In the genomic region with DNA sequence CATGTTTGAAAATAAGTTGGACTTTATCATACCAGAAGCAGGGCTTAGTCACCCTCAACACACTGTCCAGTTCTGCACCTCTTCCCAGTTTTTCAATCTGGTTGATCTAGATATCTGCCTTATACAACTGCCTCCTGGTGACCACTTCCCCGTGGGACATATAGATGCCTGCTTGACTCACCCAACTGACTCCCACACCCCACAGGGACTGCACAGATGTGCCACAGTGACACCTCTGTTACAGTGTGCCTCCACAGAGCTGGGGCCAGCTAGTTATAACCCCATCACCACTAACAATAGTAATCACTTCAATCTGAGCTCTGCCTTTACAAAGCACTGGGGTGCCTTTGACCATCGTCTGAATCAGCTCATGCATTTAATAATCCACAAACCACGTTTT, we compare ENCODE assay signal across 19 cellular contexts.
"Had no signal": no experiment of that assay in that cellular context is flagged by ENCODE, and none has a peak within 500 bp of the region (broad histone marks: within the 10 kb centered on the region; RNA-seq: fewer than 3 reads in every experiment).

No MANE protein-coding gene starts in this region.

- H3K4me3 Mint-ChIP-seq: activated naive CD4-positive, alpha-beta T cell treated with anti-CD3 and anti-CD28 coated beads, Interleukin-2, amount 50 U/mL, for 24 hours; activated T-cell treated with anti-CD3 and anti-CD28 coated beads, Interleukin-2, amount 50 U/mL, for 24 hours; naive B cell had no signal

- H3K27ac ChIP-seq: body of pancreas, hepatocyte, ovary, thyroid gland, uterus, VCaP had no signal

- H3K27me3 Mint-ChIP-seq: activated naive CD4-positive, alpha-beta T cell treated with anti-CD3 and anti-CD28 coated beads, Interleukin-2, amount 50 U/mL, for 24 hours; activated T-cell treated with anti-CD3 and anti-CD28 coated beads, Interleukin-2, amount 50 U/mL, for 24 hours; naive B cell had no signal

- H3K79me2 ChIP-seq: hepatocyte had no signal

- H3K4me3 ChIP-seq: body of pancreas, hepatocyte, ovary, thyroid gland, uterus had no signal

- H3K9me3 ChIP-seq: body of pancreas, ovary, thyroid gland, uterus had no signal

- H3K36me3 ChIP-seq: ovary, thyroid gland, uterus had no signal

- DNase-seq: activated CD4-positive, alpha-beta T cell treated with anti-CD3 and anti-CD28 coated beads for 4 hours; activated effector memory CD4-positive, alpha-beta T cell treated with Interleukin-2 at 50 U/mL for 16 hours; activated T-cell treated with anti-CD3 and anti-CD28 coated beads, Interleukin-2, amount 50 U/mL, for 24 hours; amygdala; body of pancreas; caudate nucleus; erythroblast; mammary epithelial cell; naive B cell; ovary; thyroid gland; uterus had no signal

- H3K9me3 Mint-ChIP-seq: activated naive CD4-positive, alpha-beta T cell treated with anti-CD3 and anti-CD28 coated beads, Interleukin-2, amount 50 U/mL, for 24 hours; activated T-cell treated with anti-CD3 and anti-CD28 coated beads, Interleukin-2, amount 50 U/mL, for 24 hours; naive B cell had no signal

- H3K36me3 Mint-ChIP-seq: naive B cell had no signal

- FAIRE-seq: colon, keratinocyte had no signal

- H3K4me2 ChIP-seq: hepatocyte had no signal

- H3K4me1 ChIP-seq: body of pancreas, thyroid gland, uterus had no signal

- H2AFZ ChIP-seq: hepatocyte had no signal

- ATAC-seq: body of pancreas, left lobe of liver, sciatic nerve had no signal

- H3K27me3 ChIP-seq: body of pancreas, hepatocyte, ovary, thyroid gland, uterus had no signal

- H3K27ac Mint-ChIP-seq: activated naive CD4-positive, alpha-beta T cell treated with anti-CD3 and anti-CD28 coated beads, Interleukin-2, amount 50 U/mL, for 24 hours; activated T-cell treated with anti-CD3 and anti-CD28 coated beads, Interleukin-2, amount 50 U/mL, for 24 hours had no signal
